ENCODE assay signal across 8 cellular contexts in the genomic region with DNA sequence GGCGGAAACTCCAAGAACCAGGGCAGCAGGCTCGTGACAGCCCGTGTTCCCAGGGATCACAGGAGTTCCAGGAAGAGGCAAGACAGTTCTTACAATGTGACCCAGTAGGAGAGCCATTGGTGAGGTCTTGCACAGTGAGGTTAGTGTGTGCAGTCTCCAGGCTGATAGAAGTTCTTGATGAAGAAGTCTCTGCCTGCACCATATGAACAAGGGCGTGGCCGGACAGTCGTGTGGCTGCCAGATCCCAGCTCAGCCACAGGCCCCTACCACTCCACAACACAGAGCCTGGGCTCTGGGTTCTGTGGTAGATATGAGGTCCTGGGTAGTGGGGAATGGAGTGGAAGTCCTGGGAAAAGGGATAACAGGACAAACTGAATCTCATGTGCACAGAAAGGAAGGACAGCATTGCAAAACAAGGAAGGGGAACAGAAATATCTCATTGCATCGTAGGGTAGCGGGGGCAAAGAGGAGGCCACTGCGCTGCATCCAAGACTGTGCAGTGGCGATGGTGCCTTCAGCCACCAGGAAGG.
DNase-seq lines count a peak whose midpoint lies in the region; ATAC-seq and TF ChIP-seq lines count a peak whose summit lies in the region.

No MANE protein-coding gene starts in this region.

- H3K27me3 ChIP-seq in colonic mucosa (no peaks in the 10 kb centered on the region), liver (ENCODE audit: control insufficient read depth in 4 of 4, insufficient read depth in 4 of 4, low read length in 3 of 4) (no peaks in the 10 kb centered on the region)

- TF ChIP-seq CTCF in colonic mucosa (IDR thresholded peaks at IDR 0.05) = no peak
- TF ChIP-seq CTCF in liver (IDR thresholded peaks at IDR 0.05; ENCODE audit: low read depth, low read length, missing input control) = no peak

- 36% methylated on average over 10 of the region's 10 CpGs for WGBS in liver

- TF ChIP-seq RAD21 in liver (IDR thresholded peaks at IDR 0.05) = no peak

- H3K27ac Mint-ChIP-seq in stimulated activated naive CD8-positive, alpha-beta T cell treated with anti-CD3 and anti-CD28 coated beads, Interleukin-15, amount 100 ng/mL, for 72 hours = peak overlapping the region; percentile 99 to 100

- peak overlapping the region; percentile 97 to 98 for H3K4me3 Mint-ChIP-seq in stimulated activated naive CD8-positive, alpha-beta T cell treated with anti-CD3 and anti-CD28 coated beads, Interleukin-15, amount 100 ng/mL, for 72 hours

- peak overlapping the region; percentile 73 for H3K9ac ChIP-seq in ES-I3 (ENCODE audit: low read depth, low read length)
- H3K9ac ChIP-seq in colonic mucosa (ENCODE audit: low read depth in 2 of 2, low read length in 2 of 2) = peak overlapping the region; percentile 85 to 99
- peak overlapping the region; percentile 46 to 69 for H3K9ac ChIP-seq in liver (ENCODE audit: low read depth in 1 of 2, low read length in 2 of 2)

- peak overlapping the region; percentile 97 for H3K27ac ChIP-seq in colonic mucosa
- H3K27ac ChIP-seq in liver (ENCODE audit: low read depth in 1 of 2, low read length in 2 of 2) = peak overlapping the region; percentile 93 to 96

- H3K4me3 ChIP-seq in colonic mucosa (peak overlapping the region; percentile 57), liver (ENCODE audit: low read depth in 1 of 3, low read length in 3 of 3) (peak overlapping the region; percentile 68 to 80 (median 74))

- H3K4me1 ChIP-seq in ES-I3 (ENCODE audit: insufficient read depth, low read length) (no peaks in the 10 kb centered on the region), colonic mucosa (peaks cover 5% of the 10 kb centered on the region), liver (ENCODE audit: control insufficient read depth in 4 of 4, insufficient read depth in 4 of 4, low read length in 3 of 4) (peaks cover 1 to 18% (median 12%) of the 10 kb centered on the region in 4 donors)

- peak; percentile 9 for ATAC-seq in HG03025 (IDR thresholded peaks at IDR 0.05; ENCODE audit: low FRiP score, unreplicated experiment)
- ATAC-seq in stimulated activated naive CD8-positive, alpha-beta T cell treated with anti-CD3 and anti-CD28 coated beads, Interleukin-15, amount 100 ng/mL, for 72 hours = no peak
- no peak for ATAC-seq in HG03196 (IDR thresholded peaks at IDR 0.05; ENCODE audit: unreplicated experiment)

- H3K9me3 ChIP-seq in ES-I3 (ENCODE audit: control insufficient read depth, insufficient read depth, low read length) = 0 out of 2 replicates have a peak, but pooled peaks cover 3% of the 10 kb centered on the region
- no peaks in the 10 kb centered on the region for H3K9me3 ChIP-seq in colonic mucosa
- peaks cover 0 to 3% (median 0%) of the 10 kb centered on the region in 4 donors for H3K9me3 ChIP-seq in liver (ENCODE audit: control insufficient read depth in 4 of 4, low read length in 3 of 4)

- no peaks in the 10 kb centered on the region for H3K9me3 Mint-ChIP-seq in stimulated activated naive CD8-positive, alpha-beta T cell treated with anti-CD3 and anti-CD28 coated beads, Interleukin-15, amount 100 ng/mL, for 72 hours

- no peaks in the 10 kb centered on the region for H3K36me3 ChIP-seq in ES-I3 (ENCODE audit: insufficient read depth, low read length)
- H3K36me3 ChIP-seq in colonic mucosa = no peaks in the 10 kb centered on the region
- no peaks in the 10 kb centered on the region for H3K36me3 ChIP-seq in liver (ENCODE audit: control insufficient read depth in 4 of 4, insufficient read depth in 3 of 4, low read depth in 1 of 4, low read length in 3 of 4)

- peaks cover 11% of the 10 kb centered on the region for H3K27me3 Mint-ChIP-seq in stimulated activated naive CD8-positive, alpha-beta T cell treated with anti-CD3 and anti-CD28 coated beads, Interleukin-15, amount 100 ng/mL, for 72 hours

- intact Hi-C loops in colonic mucosa (cut with DNase I) = loop anchor here (5.0 kb wide), 3 partner anchors 72 to 267 kb away; partner anchors contain the start of gene UTRN

- H3K4me1 Mint-ChIP-seq in stimulated activated naive CD8-positive, alpha-beta T cell treated with anti-CD3 and anti-CD28 coated beads, Interleukin-15, amount 100 ng/mL, for 72 hours = peaks cover 40% of the 10 kb centered on the region

- DNase-seq in SKM-1 (lab: John Stamatoyannopoulos, UW; ENCODE audit: unreplicated experiment) (peak; percentile 46), colonic mucosa (peak; percentile 53), NCI-H2107 (lab: John Stamatoyannopoulos, UW) (no peak)
- peak in 1 of 2 donors; percentile 24 for DNase-seq in stimulated activated naive CD8-positive, alpha-beta T cell treated with anti-CD3 and anti-CD28 coated beads, Interleukin-15, amount 100 ng/mL, for 72 hours

TF ChIP-seq in liver, 16 proteins besides CTCF, POLR2A, EP300 and RAD21:
- TF ChIP-seq GABPA (IDR thresholded peaks at IDR 0.05 in 1 of 2, conservative IDR thresholded peaks at IDR 0.05 in 1 of 2) = no peak
- no peak for TF ChIP-seq TAF1 (conservative IDR thresholded peaks at IDR 0.05)
- TF ChIP-seq NR2F2 (IDR thresholded peaks at IDR 0.05) = no peak
- no peak for TF ChIP-seq SP1 (IDR thresholded peaks at IDR 0.05)
- TF ChIP-seq RXRA (IDR thresholded peaks at IDR 0.05) = no peak
- TF ChIP-seq FOXA1 (IDR thresholded peaks at IDR 0.05) = no peak
- no peak for TF ChIP-seq HNF4A (conservative IDR thresholded peaks at IDR 0.05)
- TF ChIP-seq JUND (IDR thresholded peaks at IDR 0.05) = no peak
- no peak for TF ChIP-seq FOXA2 (IDR thresholded peaks at IDR 0.05)
